Comparison of ENCODE assay signal across 29 cellular contexts in the genomic region with DNA sequence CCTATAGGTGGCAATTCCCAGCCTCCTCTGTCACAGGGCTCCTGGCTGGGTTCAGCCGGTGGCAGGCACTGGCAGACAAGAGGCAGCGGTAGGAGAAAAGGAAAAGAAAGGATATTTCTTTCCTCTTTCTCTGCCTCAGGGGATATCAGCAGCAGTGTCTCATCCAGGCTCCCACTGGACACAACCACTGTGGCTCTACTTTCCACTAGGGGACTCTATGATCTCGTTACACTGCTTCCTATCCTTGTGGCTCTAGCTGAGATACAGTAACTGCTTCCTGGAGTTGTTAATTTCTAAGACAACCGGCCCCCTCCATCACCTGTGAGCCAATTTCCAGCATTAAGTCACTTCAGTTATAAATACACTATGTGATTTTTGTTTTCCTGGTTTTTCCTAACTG.
"Had no signal": no experiment of that assay in that cellular context is flagged by ENCODE, and none has a peak within 500 bp of the region (broad histone marks: within the 10 kb centered on the region; RNA-seq: fewer than 3 reads in every experiment).

No MANE protein-coding gene starts in this region.

- H2AFZ ChIP-seq: hepatocyte had no signal

- H3K4me1 ChIP-seq: ascending aorta, breast epithelium, colonic mucosa, esophagus squamous epithelium, gastroesophageal sphincter had no signal

- ATAC-seq: activated naive CD4-positive, alpha-beta T cell treated with anti-CD3 and anti-CD28 coated beads, Interleukin-2, amount 50 U/mL, for 72 hours; activated T-cell treated with anti-CD3 and anti-CD28 coated beads, Interleukin-2, amount 50 U/mL, for 72 hours; gastroesophageal sphincter had no signal

- H3K27ac ChIP-seq: ascending aorta, breast epithelium, cardiac muscle cell, colonic mucosa, epithelial cell of prostate, esophagus squamous epithelium, gastroesophageal sphincter, heart right ventricle, hepatocyte had no signal

- H3K4me3 ChIP-seq: ascending aorta, breast epithelium, cardiac muscle cell, colonic mucosa, esophagus squamous epithelium, gastroesophageal sphincter, heart right ventricle, hepatocyte had no signal

- DNase-seq: activated CD4-positive, alpha-beta memory T cell treated with anti-CD3 and anti-CD28 coated beads, Interleukin-2, amount 10 ng/mL, durations not matched to agents 7 days and 5 days; activated CD4-positive, alpha-beta T cell treated with anti-CD3 and anti-CD28 coated beads for 1 hour; activated CD4-positive, alpha-beta T cell treated with anti-CD3 and anti-CD28 coated beads for 4 hours; activated CD4-positive, alpha-beta T cell treated with anti-CD3 and anti-CD28 coated beads, Interleukin-2, amount 10 ng/mL, durations not matched to agents 7 days and 5 days; activated CD4-positive, alpha-beta T cell treated with anti-CD3 and anti-CD28 coated beads, Interleukin-2, amount 50 U/mL, for 4 hours; activated CD4-positive, CD25-positive, alpha-beta regulatory T cell; activated CD8-positive, alpha-beta memory T cell treated with anti-CD3 and anti-CD28 coated beads, Interleukin-2, amount 50 U/mL, for 48 hours; activated gamma-delta T cell; activated naive CD4-positive, alpha-beta T cell; activated naive CD4-positive, alpha-beta T cell treated with anti-CD3 and anti-CD28 coated beads, Interleukin-2, amount 10 ng/mL, durations not matched to agents 7 days and 5 days; activated naive CD8-positive, alpha-beta T cell treated with anti-CD3 and anti-CD28 coated beads, Interleukin-2, amount 10 ng/mL, durations not matched to agents 7 days and 5 days; activated T-cell treated with anti-CD3 and anti-CD28 coated beads for 4 hours; activated T-cell treated with anti-CD3 and anti-CD28 coated beads, Interleukin-2, amount 50 U/mL, for 24 hours; activated T-cell treated with anti-CD3 and anti-CD28 coated beads, Interleukin-2, amount 50 U/mL, for 72 hours; central memory CD4-positive, alpha-beta T cell; cerebellar nuclear complex; colonic mucosa; effector CD8-positive, alpha-beta T cell; esophagus squamous epithelium; foreskin melanocyte; heart right ventricle; T1000 had no signal

- H3K9me3 ChIP-seq: colonic mucosa had no signal

- H3K27me3 ChIP-seq: ascending aorta, breast epithelium, cardiac muscle cell, colonic mucosa, hepatocyte had no signal

- H3K4me2 ChIP-seq: hepatocyte had no signal

- H3K36me3 ChIP-seq: ascending aorta, breast epithelium, cardiac muscle cell, colonic mucosa, esophagus squamous epithelium, gastroesophageal sphincter, heart right ventricle had no signal
